In genomic region chr13:113210834-113211233, GRCh38 we compare ENCODE assay signal across 10 cellular contexts. TPM values are rescaled to one million over a fixed set of nuclear protein-coding genes. Genes with fewer than 3 reads are reported as not detected.
DNase-seq lines count a peak whose midpoint lies in the region; ATAC-seq and TF ChIP-seq lines count a peak whose summit lies in the region.
"Had no signal": no experiment of that assay in that cellular context is flagged by ENCODE, and none has a peak within 500 bp of the region (broad histone marks: within the 10 kb centered on the region; RNA-seq: fewer than 3 reads in every experiment).

No MANE protein-coding gene starts in this region.

- H3K27ac Mint-ChIP-seq in CD4-positive, alpha-beta T cell = peak overlapping the region; percentile 89
- peak overlapping the region; percentile 86 for H3K27ac Mint-ChIP-seq in activated naive CD8-positive, alpha-beta T cell treated with anti-CD3 and anti-CD28 coated beads, Interleukin-2, amount 50 U/mL, for 24 hours
- peak overlapping the region in 7 of 9 donors; percentile 28 to 88 (median 76) for H3K27ac Mint-ChIP-seq in naive thymus-derived CD4-positive, alpha-beta T cell

- CTCF ChIA-PET in CD4-positive, alpha-beta T cell (lab: Charles Lee) = no interaction called here
- CTCF ChIA-PET in naive thymus-derived CD4-positive, alpha-beta T cell (lab: Charles Lee) = no interaction called here

- intact Hi-C loops in CD4-positive, alpha-beta T cell (cut with DNase I, micrococcal nuclease) = loop anchor here (2.0 kb wide), 2 partner anchors 242 to 268 kb away; partner anchors contain the start of gene MCF2L (in 2 of the 2)
- intact Hi-C loops in naive thymus-derived CD4-positive, alpha-beta T cell (cut with micrococcal nuclease) = loop anchor here in 1 of 2 donors (1.0 to 5.0 kb wide), 3 partner anchors 58 to 181 kb away; partner anchors contain the start of gene LAMP1

- H3K27me3 Mint-ChIP-seq in CD4-positive, alpha-beta T cell = no peaks in the 10 kb centered on the region
- no peaks in the 10 kb centered on the region for H3K27me3 Mint-ChIP-seq in activated naive CD8-positive, alpha-beta T cell treated with anti-CD3 and anti-CD28 coated beads, Interleukin-2, amount 50 U/mL, for 24 hours
- H3K27me3 Mint-ChIP-seq in naive thymus-derived CD4-positive, alpha-beta T cell = no peaks in the 10 kb centered on the region

- H3K4me3 Mint-ChIP-seq in CD4-positive, alpha-beta T cell = peak overlapping the region; percentile 81
- peak overlapping the region; percentile 86 for H3K4me3 Mint-ChIP-seq in activated naive CD8-positive, alpha-beta T cell treated with anti-CD3 and anti-CD28 coated beads, Interleukin-2, amount 50 U/mL, for 24 hours
- H3K4me3 Mint-ChIP-seq in naive thymus-derived CD4-positive, alpha-beta T cell = peak overlapping the region; percentile 64 to 88 (median 80)

- H3K9ac ChIP-seq in HUES48 (ENCODE audit: low read depth, low read length) = no peak overlapping the region

- DNase-seq in CD4-positive, alpha-beta T cell = no peak
- no peak for DNase-seq in activated naive CD8-positive, alpha-beta T cell treated with anti-CD3 and anti-CD28 coated beads, Interleukin-2, amount 50 U/mL, for 24 hours
- no peak for DNase-seq in naive thymus-derived CD4-positive, alpha-beta T cell
- no peak for DNase-seq in NOMO-1 treated with dmso at 0.1 percent for 144 hours (lab: John Stamatoyannopoulos, UW; ENCODE audit: unreplicated experiment)
- DNase-seq in AG20443 (ENCODE audit: low spot score) = no peak
- DNase-seq: islet precursor cell, NCI-H82 had no signal

- ATAC-seq in CD4-positive, alpha-beta T cell (ENCODE audit: poor library complexity) = no peak
- no peak for ATAC-seq in activated naive CD8-positive, alpha-beta T cell treated with anti-CD3 and anti-CD28 coated beads, Interleukin-2, amount 50 U/mL, for 24 hours
- ATAC-seq in naive thymus-derived CD4-positive, alpha-beta T cell = no peak
- ATAC-seq in HG02759 (IDR thresholded peaks at IDR 0.05; ENCODE audit: unreplicated experiment) (no peak), HG03039 (IDR thresholded peaks at IDR 0.05; ENCODE audit: unreplicated experiment) (no peak)

- peak overlapping the region; percentile 80 for H3K4me3 ChIP-seq in HUES48 (ENCODE audit: low read depth, low read length)
- no peak overlapping the region for H3K4me3 ChIP-seq in naive thymus-derived CD4-positive, alpha-beta T cell (ENCODE audit: low read length)

- no peaks in the 10 kb centered on the region for H3K9me3 ChIP-seq in CD4-positive, alpha-beta T cell (ENCODE audit: control insufficient read depth, low read length)
- no peaks in the 10 kb centered on the region for H3K9me3 ChIP-seq in HUES48 (ENCODE audit: control insufficient read depth, insufficient read depth, low read length)
- no peaks in the 10 kb centered on the region for H3K9me3 ChIP-seq in naive thymus-derived CD4-positive, alpha-beta T cell (ENCODE audit: control insufficient read depth in 2 of 3, low read length in 3 of 3)

- POLR2A ChIA-PET in CD4-positive, alpha-beta T cell (lab: Charles Lee) = interaction anchor here (2.9 kb wide), 1 partner anchor 57 kb away, joined by 31 read pairs; no protein-coding TSS in a partner anchor
- POLR2A ChIA-PET in naive thymus-derived CD4-positive, alpha-beta T cell (lab: Charles Lee) = interaction anchor here (1.5 to 1.9 kb wide), 3 partner anchors 31 to 241 kb away, joined by 3 to 8 read pairs (median 8); partner anchors contain the start of gene MCF2L

- no peak for TF ChIP-seq CTCF in CD4-positive, alpha-beta T cell (IDR thresholded peaks at IDR 0.05)

- peaks cover 47% of the 10 kb centered on the region for H3K4me1 Mint-ChIP-seq in CD4-positive, alpha-beta T cell (ENCODE audit: low read depth)
- peaks cover 33% of the 10 kb centered on the region for H3K4me1 Mint-ChIP-seq in activated naive CD8-positive, alpha-beta T cell treated with anti-CD3 and anti-CD28 coated beads, Interleukin-2, amount 50 U/mL, for 24 hours
- peaks cover 32 to 48% (median 46%) of the 10 kb centered on the region in 7 donors for H3K4me1 Mint-ChIP-seq in naive thymus-derived CD4-positive, alpha-beta T cell

- H3K36me3 ChIP-seq in HUES48 (ENCODE audit: control insufficient read depth, insufficient read depth, low read length) = peaks cover 25% of the 10 kb centered on the region
- H3K36me3 ChIP-seq in naive thymus-derived CD4-positive, alpha-beta T cell (ENCODE audit: control insufficient read depth in 2 of 3, insufficient read depth in 3 of 3, low read length in 3 of 3) = peaks cover 0 to 9% (median 0%) of the 10 kb centered on the region in 3 experiments

- H3K4me1 ChIP-seq in HUES48 (ENCODE audit: control insufficient read depth, insufficient read depth, low read length) = peaks cover 26% of the 10 kb centered on the region
- H3K4me1 ChIP-seq in naive thymus-derived CD4-positive, alpha-beta T cell (ENCODE audit: control insufficient read depth in 2 of 2, insufficient read depth in 2 of 2, low read length in 2 of 2) = peaks cover 41 to 62% of the 10 kb centered on the region in 2 donors

- no peaks in the 10 kb centered on the region for H3K27me3 ChIP-seq in CD4-positive, alpha-beta T cell (ENCODE audit: control insufficient read depth, insufficient read depth, low read length)
- no peaks in the 10 kb centered on the region for H3K27me3 ChIP-seq in HUES48 (ENCODE audit: control insufficient read depth, insufficient read depth, low read length)
- H3K27me3 ChIP-seq in naive thymus-derived CD4-positive, alpha-beta T cell (ENCODE audit: control insufficient read depth in 2 of 2, insufficient read depth in 2 of 2, low read length in 2 of 2) = no peaks in the 10 kb centered on the region

- H3K27ac ChIP-seq in CD4-positive, alpha-beta T cell (ENCODE audit: low read depth, low read length) = no peak overlapping the region
- H3K27ac ChIP-seq in HUES48 (ENCODE audit: low read depth, low read length) = no peak overlapping the region
- peak overlapping the region; percentile 9 for H3K27ac ChIP-seq in naive thymus-derived CD4-positive, alpha-beta T cell (ENCODE audit: low read depth, low read length)

- peaks cover 42% of the 10 kb centered on the region for H3K36me3 Mint-ChIP-seq in CD4-positive, alpha-beta T cell (ENCODE audit: low read depth)
- H3K36me3 Mint-ChIP-seq in activated naive CD8-positive, alpha-beta T cell treated with anti-CD3 and anti-CD28 coated beads, Interleukin-2, amount 50 U/mL, for 24 hours (ENCODE audit: low read depth) = peaks cover 40% of the 10 kb centered on the region
- H3K36me3 Mint-ChIP-seq in naive thymus-derived CD4-positive, alpha-beta T cell = peaks cover 0 to 25% (median 7%) of the 10 kb centered on the region in 5 donors

- H3K9me3 Mint-ChIP-seq in CD4-positive, alpha-beta T cell = no peaks in the 10 kb centered on the region
- no peaks in the 10 kb centered on the region for H3K9me3 Mint-ChIP-seq in activated naive CD8-positive, alpha-beta T cell treated with anti-CD3 and anti-CD28 coated beads, Interleukin-2, amount 50 U/mL, for 24 hours
- H3K9me3 Mint-ChIP-seq in naive thymus-derived CD4-positive, alpha-beta T cell = peaks cover 0 to 5% (median 0%) of the 10 kb centered on the region in 11 donors

RNA-seq across cellular contexts. Expression of gene CUL4A, which starts 1.4 kb away (rescaled TPM):
- 10 to 100 TPM; 54.6 to 56.6 TPM for total RNA-seq in CD4-positive, alpha-beta T cell
- 10 to 100 TPM; 69.2 to 94.7 (median 82.3) TPM for total RNA-seq in naive thymus-derived CD4-positive, alpha-beta T cell
- polyA plus RNA-seq in naive thymus-derived CD4-positive, alpha-beta T cell = 10 to 100 TPM; 35.0 to 61.2 TPM

RNA-seq across cellular contexts. Expression of gene PCID2, which starts 2.4 kb away (rescaled TPM):
- 10 to 100 TPM; 33.6 to 33.7 TPM for total RNA-seq in CD4-positive, alpha-beta T cell
- 10 to 100 TPM; 44.2 to 83.7 (median 77.1) TPM for total RNA-seq in naive thymus-derived CD4-positive, alpha-beta T cell
- polyA plus RNA-seq in naive thymus-derived CD4-positive, alpha-beta T cell = 10 to 100 TPM; 62.9 to 84.4 TPM

RNA-seq across cellular contexts. Expression of gene PROZ, which starts 52.4 kb away (rescaled TPM):
- total RNA-seq in CD4-positive, alpha-beta T cell = not detected
- total RNA-seq in naive thymus-derived CD4-positive, alpha-beta T cell = under 1 TPM in 1 of 5 experiments, not detected in 4; 0.24 TPM
- polyA plus RNA-seq in naive thymus-derived CD4-positive, alpha-beta T cell = not detected
